In the genomic region with DNA sequence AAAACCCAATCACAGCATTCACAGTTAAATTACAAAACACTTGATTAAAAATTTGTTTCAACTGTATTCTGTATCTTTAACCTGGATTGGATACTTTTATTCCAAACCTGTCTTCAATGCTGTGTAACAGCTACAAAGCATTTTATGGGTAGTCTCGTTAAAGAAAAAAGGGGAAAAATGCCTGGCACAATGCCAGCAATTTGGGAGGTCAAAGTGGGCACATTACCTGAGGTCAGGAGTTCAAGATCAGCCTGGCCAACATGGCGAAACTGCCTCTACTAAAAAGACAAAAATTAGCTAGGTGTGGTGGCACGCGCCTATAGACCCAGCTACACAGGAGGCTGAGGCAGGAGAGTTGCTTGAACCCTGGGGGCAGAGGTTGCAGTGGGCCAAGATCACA, we compare ENCODE assay signal across 22 cellular contexts. TPM values are rescaled to one million over a fixed set of nuclear protein-coding genes. Genes with fewer than 3 reads are reported as not detected.
DNase-seq lines count a peak whose midpoint lies in the region; ATAC-seq and TF ChIP-seq lines count a peak whose summit lies in the region.
"Had no signal": no experiment of that assay in that cellular context is flagged by ENCODE, and none has a peak within 500 bp of the region (broad histone marks: within the 10 kb centered on the region; RNA-seq: fewer than 3 reads in every experiment).

No MANE protein-coding gene starts in this region.

- no peaks in the 10 kb centered on the region for H3K27me3 ChIP-seq in CD4-positive, alpha-beta memory T cell (ENCODE audit: insufficient read depth, low read length)
- H3K27me3 ChIP-seq in Loucy (ENCODE audit: insufficient read depth, low read length, poor library complexity, severe bottlenecking) (no peaks in the 10 kb centered on the region), esophagus muscularis mucosa (no peaks in the 10 kb centered on the region)
- H3K27me3 ChIP-seq: tibial artery had no signal

- peaks cover 32 to 75% of the 10 kb centered on the region in 2 donors for H3K36me3 Mint-ChIP-seq in CD4-positive, alpha-beta memory T cell
- peaks cover 97% of the 10 kb centered on the region for H3K36me3 Mint-ChIP-seq in stimulated activated effector memory CD8-positive, alpha-beta T cell treated with anti-CD3 and anti-CD28 coated beads, Interleukin-12 subunit alpha, Interleukin-12 subunit beta, amount 100 ng/mL, for 72 hours

- no peak for TF ChIP-seq EP300 in esophagus muscularis mucosa (IDR thresholded peaks at IDR 0.05)

- no peak for DNase-seq in CD4-positive, alpha-beta memory T cell
- DNase-seq in esophagus muscularis mucosa (ENCODE audit: extremely low spot score): no peak
- no peak for DNase-seq in stimulated activated effector memory CD8-positive, alpha-beta T cell treated with anti-CD3 and anti-CD28 coated beads, Interleukin-12 subunit alpha, Interleukin-12 subunit beta, amount 100 ng/mL, for 72 hours (ENCODE audit: low spot score in 2 of 2)
- DNase-seq in NCI-H2227 treated with DMSO at 0.1 percent for 48 hours (lab: John Stamatoyannopoulos, UW): no peak
- DNase-seq: activated CD4-positive, alpha-beta T cell treated with anti-CD3 and anti-CD28 coated beads for 36 hours; DMS79; effector memory CD4-positive, alpha-beta T cell; HFFc6; KG1; lower lobe of right lung; mucosa of descending colon; NCI-H146; NCI-H2171; NCI-H524; stimulated activated CD4-positive, alpha-beta T cell treated with anti-CD3 and anti-CD28 coated beads, Interleukin-15, amount 100 ng/mL, for 24 hours; stimulated activated naive CD8-positive, alpha-beta T cell treated with anti-CD3 and anti-CD28 coated beads, Interleukin-15, amount 100 ng/mL, for 72 hours; tibial artery had no signal

- H3K4me2 ChIP-seq in Loucy (ENCODE audit: low read depth, low read length, poor library complexity, severe bottlenecking): peak overlapping the region; percentile 85
- H3K4me2 ChIP-seq: GM23338 had no signal

- CTCF ChIA-PET in CD4-positive, alpha-beta memory T cell (lab: Charles Lee; ENCODE audit: partially characterized antibody): no interaction called here

- H3K36me3 ChIP-seq in CD4-positive, alpha-beta memory T cell (ENCODE audit: insufficient read depth, low read length): peaks cover 19% of the 10 kb centered on the region
- H3K36me3 ChIP-seq in Loucy (ENCODE audit: insufficient read depth, low read length): peaks cover 40% of the 10 kb centered on the region
- H3K36me3 ChIP-seq in esophagus muscularis mucosa: peaks cover 11 to 38% (median 23%) of the 10 kb centered on the region in 4 donors

- H3K9me3 ChIP-seq in CD4-positive, alpha-beta memory T cell (ENCODE audit: control insufficient read depth in 1 of 2, low read length in 2 of 2): no peaks in the 10 kb centered on the region
- H3K9me3 ChIP-seq in Loucy (ENCODE audit: insufficient read depth, low read depth, low read length) (no peaks in the 10 kb centered on the region), esophagus muscularis mucosa (no peaks in the 10 kb centered on the region)
- H3K9me3 ChIP-seq: lower lobe of right lung, mucosa of descending colon, tibial artery had no signal

- intact Hi-C loops in CD4-positive, alpha-beta memory T cell (cut with micrococcal nuclease): no loop called here
- intact Hi-C loops in esophagus muscularis mucosa (cut with DNase I): no loop called here

- no peaks in the 10 kb centered on the region for H3K9me2 ChIP-seq in Loucy (replicated peaks; ENCODE audit: low read depth, low read length)

- peaks cover 75% of the 10 kb centered on the region for H3K4me1 ChIP-seq in CD4-positive, alpha-beta memory T cell (ENCODE audit: insufficient read depth, low read length)
- peaks cover 75% of the 10 kb centered on the region for H3K4me1 ChIP-seq in Loucy (ENCODE audit: insufficient read depth, low read length, poor library complexity, severe bottlenecking)
- H3K4me1 ChIP-seq in esophagus muscularis mucosa: peaks cover 51 to 82% (median 81%) of the 10 kb centered on the region in 4 donors

- H3K9ac ChIP-seq in Loucy (ENCODE audit: low read depth, low read length, poor library complexity, severe bottlenecking): peak overlapping the region; percentile 95

- H4K20me1 ChIP-seq in Loucy (ENCODE audit: insufficient read depth, low read length, poor library complexity, severe bottlenecking): peaks cover 71% of the 10 kb centered on the region

- H3K27ac Mint-ChIP-seq in CD4-positive, alpha-beta memory T cell: peak overlapping the region in 5 of 7 donors; percentile 16 to 98 (median 50)
- peak overlapping the region; percentile 23 for H3K27ac Mint-ChIP-seq in stimulated activated effector memory CD8-positive, alpha-beta T cell treated with anti-CD3 and anti-CD28 coated beads, Interleukin-12 subunit alpha, Interleukin-12 subunit beta, amount 100 ng/mL, for 72 hours
- H3K27ac Mint-ChIP-seq: GM23338, HFFc6 had no signal

- POLR2A ChIA-PET in CD4-positive, alpha-beta memory T cell (lab: Charles Lee; ENCODE audit: partially characterized antibody): interaction anchor here (0.7 to 6.4 kb wide), 5 partner anchors 12 to 77 kb away, joined by 3 to 70 read pairs (median 4); no protein-coding TSS in a partner anchor

- WGBS in esophagus muscularis mucosa: 87% methylated on average over 4 of the region's 4 CpGs

- no peaks in the 10 kb centered on the region for H3K9me3 Mint-ChIP-seq in CD4-positive, alpha-beta memory T cell
- H3K9me3 Mint-ChIP-seq in stimulated activated effector memory CD8-positive, alpha-beta T cell treated with anti-CD3 and anti-CD28 coated beads, Interleukin-12 subunit alpha, Interleukin-12 subunit beta, amount 100 ng/mL, for 72 hours: no peaks in the 10 kb centered on the region
- H3K9me3 Mint-ChIP-seq: brain; GM23338; HFFc6; stimulated activated naive CD8-positive, alpha-beta T cell treated with anti-CD3 and anti-CD28 coated beads, Interleukin-15, amount 100 ng/mL, for 72 hours had no signal

- H3K27me3 Mint-ChIP-seq in CD4-positive, alpha-beta memory T cell: no peaks in the 10 kb centered on the region
- H3K27me3 Mint-ChIP-seq: activated CD4-positive, alpha-beta T cell treated with anti-CD3 and anti-CD28 coated beads for 36 hours; stimulated activated naive CD8-positive, alpha-beta T cell treated with anti-CD3 and anti-CD28 coated beads, Interleukin-15, amount 100 ng/mL, for 72 hours had no signal

- H3F3A ChIP-seq in Loucy (ENCODE audit: low read depth): no peaks in the 10 kb centered on the region

- peaks cover 97% of the 10 kb centered on the region for H3K79me2 ChIP-seq in Loucy (ENCODE audit: insufficient read depth, low read length)

- H3K4me3 ChIP-seq in CD4-positive, alpha-beta memory T cell (ENCODE audit: low read length in 2 of 2): no peak overlapping the region
- H3K4me3 ChIP-seq in Loucy (ENCODE audit: low read length, poor library complexity, severe bottlenecking) (peak overlapping the region; percentile 96), esophagus muscularis mucosa (no peak overlapping the region)
- H3K4me3 ChIP-seq: GM23338, lower lobe of right lung, mucosa of descending colon, tibial artery had no signal

- no peak for ATAC-seq in stimulated activated effector memory CD8-positive, alpha-beta T cell treated with anti-CD3 and anti-CD28 coated beads, Interleukin-12 subunit alpha, Interleukin-12 subunit beta, amount 100 ng/mL, for 72 hours
- ATAC-seq in HG03175 (IDR thresholded peaks at IDR 0.05; ENCODE audit: unreplicated experiment): no peak
- ATAC-seq in HG02588 (IDR thresholded peaks at IDR 0.05; ENCODE audit: unreplicated experiment): no peak
- ATAC-seq: activated CD4-positive, alpha-beta T cell treated with anti-CD3 and anti-CD28 coated beads for 36 hours; GM23338; lower lobe of right lung; mucosa of descending colon; stimulated activated naive CD8-positive, alpha-beta T cell treated with anti-CD3 and anti-CD28 coated beads, Interleukin-15, amount 100 ng/mL, for 72 hours had no signal

- peak overlapping the region; percentile 16 for H3K27ac ChIP-seq in CD4-positive, alpha-beta memory T cell (ENCODE audit: low read depth, low read length)
- H3K27ac ChIP-seq in esophagus muscularis mucosa (replicated peaks in 1 of 4): peak overlapping the region; percentile 4 to 100 (median 44)
- H3K27ac ChIP-seq: lower lobe of right lung, tibial artery had no signal

- H2AFZ ChIP-seq in Loucy (ENCODE audit: low read length): no peak overlapping the region
- H2AFZ ChIP-seq: GM23338 had no signal

- H3K4me1 Mint-ChIP-seq in CD4-positive, alpha-beta memory T cell: peaks cover 53 to 94% (median 70%) of the 10 kb centered on the region in 4 donors
- H3K4me1 Mint-ChIP-seq in stimulated activated effector memory CD8-positive, alpha-beta T cell treated with anti-CD3 and anti-CD28 coated beads, Interleukin-12 subunit alpha, Interleukin-12 subunit beta, amount 100 ng/mL, for 72 hours: peaks cover 47% of the 10 kb centered on the region

- TF ChIP-seq CTCF in Loucy (conservative IDR thresholded peaks at IDR 0.05; ENCODE audit: low read length): no peak
- TF ChIP-seq CTCF in esophagus muscularis mucosa (IDR thresholded peaks at IDR 0.05): no peak

- H3K4me3 Mint-ChIP-seq in CD4-positive, alpha-beta memory T cell: peak overlapping the region in 4 of 8 donors; percentile 20 to 98 (median 60)
- no peak overlapping the region for H3K4me3 Mint-ChIP-seq in stimulated activated effector memory CD8-positive, alpha-beta T cell treated with anti-CD3 and anti-CD28 coated beads, Interleukin-12 subunit alpha, Interleukin-12 subunit beta, amount 100 ng/mL, for 72 hours
- H3K4me3 Mint-ChIP-seq: activated CD4-positive, alpha-beta T cell treated with anti-CD3 and anti-CD28 coated beads for 36 hours; GM23338; stimulated activated naive CD8-positive, alpha-beta T cell treated with anti-CD3 and anti-CD28 coated beads, Interleukin-15, amount 100 ng/mL, for 72 hours had no signal

- TF ChIP-seq POLR2A in esophagus muscularis mucosa (IDR thresholded peaks at IDR 0.05; ENCODE audit: low read depth): no peak

RNA-seq across cellular contexts. Expression of a gene that starts 4.0 kb away (rescaled TPM):
- total RNA-seq in CD4-positive, alpha-beta memory T cell: 100 to 1,000 TPM; 102 to 107 TPM
- 10 to 100 TPM; 47.9 to 54.8 TPM for polyA plus RNA-seq in CD4-positive, alpha-beta memory T cell
- total RNA-seq in esophagus muscularis mucosa: 10 to 100 TPM; 54.2 to 79.6 (median 69.2) TPM
